In the genomic region with DNA sequence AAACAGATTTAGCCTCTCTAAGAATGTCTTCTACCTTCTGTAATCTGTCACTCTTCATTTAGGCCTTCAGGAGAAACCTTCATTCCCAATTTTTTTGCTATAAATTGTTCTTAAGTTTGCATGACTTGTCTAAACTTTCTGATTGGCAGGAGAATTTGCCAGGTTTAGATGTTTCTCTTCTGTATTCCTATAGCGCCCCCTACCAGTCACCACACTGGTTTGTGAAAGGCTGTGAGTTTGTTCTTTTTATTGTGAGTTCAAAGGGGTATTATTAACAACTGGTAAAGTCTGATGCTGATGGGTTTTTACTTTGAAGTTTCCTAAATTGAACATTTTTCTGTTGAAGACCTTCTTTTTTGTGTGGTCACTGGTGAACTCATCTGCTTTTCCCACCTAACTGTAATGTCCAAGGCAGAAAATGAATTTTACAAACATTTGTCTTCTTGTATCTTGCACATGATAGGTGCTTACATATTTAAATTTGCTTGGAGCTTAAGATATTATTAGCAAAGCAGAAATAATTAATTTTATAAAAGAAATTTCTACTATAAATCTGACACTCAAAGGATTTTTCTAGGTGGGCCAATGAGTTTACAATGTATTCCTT, we compare ENCODE assay signal across 8 cellular contexts. TPM values are rescaled to one million over a fixed set of nuclear protein-coding genes. Genes with fewer than 3 reads are reported as not detected.
DNase-seq lines count a peak whose midpoint lies in the region; ATAC-seq and TF ChIP-seq lines count a peak whose summit lies in the region.

No MANE protein-coding gene starts in this region.

- TF ChIP-seq CTCF in activated CD8-positive, alpha-beta T cell treated with anti-CD3 and anti-CD28 coated beads for 36 hours (IDR thresholded peaks at IDR 0.05): peak; percentile 83

- DNase-seq in SIG-M5 treated with dmso at 0.1 percent for 504 hours (lab: John Stamatoyannopoulos, UW; ENCODE audit: unreplicated experiment) (peak; percentile 56), SIG-M5 (lab: John Stamatoyannopoulos, UW) (no peak), NCI-H748 treated with DMSO at 0.1 percent for 48 hours (lab: John Stamatoyannopoulos, UW) (peak; percentile 61), naive B cell (peak; percentile 43), posterior vena cava (ENCODE audit: low spot score) (no peak)
- peak; percentile 83 for DNase-seq in activated CD8-positive, alpha-beta T cell treated with anti-CD3 and anti-CD28 coated beads for 36 hours
- DNase-seq in effector memory CD4-positive, alpha-beta T cell: peak; percentile 5 to 36 (median 21)
- DNase-seq in stimulated activated naive CD8-positive, alpha-beta T cell treated with anti-CD3 and anti-CD28 coated beads, Interleukin-15, amount 100 ng/mL, for 72 hours: peak; percentile 47 to 58

- no peak overlapping the region for H3K27ac Mint-ChIP-seq in activated CD8-positive, alpha-beta T cell treated with anti-CD3 and anti-CD28 coated beads for 36 hours
- H3K27ac Mint-ChIP-seq in naive B cell: peak overlapping the region in 1 of 6 donors; percentile 23
- no peak overlapping the region for H3K27ac Mint-ChIP-seq in stimulated activated naive CD8-positive, alpha-beta T cell treated with anti-CD3 and anti-CD28 coated beads, Interleukin-15, amount 100 ng/mL, for 72 hours

- no peaks in the 10 kb centered on the region for H3K27me3 ChIP-seq in effector memory CD4-positive, alpha-beta T cell (replicated peaks; ENCODE audit: control insufficient read depth, insufficient read depth, low read length, poor library complexity, severe bottlenecking)

- peaks cover 6% of the 10 kb centered on the region for H3K4me1 Mint-ChIP-seq in activated CD8-positive, alpha-beta T cell treated with anti-CD3 and anti-CD28 coated beads for 36 hours (ENCODE audit: low read depth)
- H3K4me1 Mint-ChIP-seq in naive B cell: peaks cover 6 to 11% (median 6%) of the 10 kb centered on the region in 3 donors
- peaks cover 10% of the 10 kb centered on the region for H3K4me1 Mint-ChIP-seq in stimulated activated naive CD8-positive, alpha-beta T cell treated with anti-CD3 and anti-CD28 coated beads, Interleukin-15, amount 100 ng/mL, for 72 hours

- H3K36me3 ChIP-seq in effector memory CD4-positive, alpha-beta T cell (ENCODE audit: control insufficient read depth, insufficient read depth, low read length): peaks cover 37% of the 10 kb centered on the region

- H3K27me3 Mint-ChIP-seq in activated CD8-positive, alpha-beta T cell treated with anti-CD3 and anti-CD28 coated beads for 36 hours: no peaks in the 10 kb centered on the region
- no peaks in the 10 kb centered on the region for H3K27me3 Mint-ChIP-seq in naive B cell
- no peaks in the 10 kb centered on the region for H3K27me3 Mint-ChIP-seq in stimulated activated naive CD8-positive, alpha-beta T cell treated with anti-CD3 and anti-CD28 coated beads, Interleukin-15, amount 100 ng/mL, for 72 hours

- CTCF ChIA-PET in activated CD8-positive, alpha-beta T cell treated with anti-CD3 and anti-CD28 coated beads for 36 hours (lab: Charles Lee): interaction anchor here (0.6 to 2.7 kb wide), 12 partner anchors 9 to 238 kb away, joined by 3 to 14 read pairs (median 3); a partner anchor contains a TSS

- peak; percentile 60 for ATAC-seq in activated CD8-positive, alpha-beta T cell treated with anti-CD3 and anti-CD28 coated beads for 36 hours
- ATAC-seq in naive B cell (ENCODE audit: low read depth in 2 of 2): peak; percentile 35 to 67
- peak; percentile 64 for ATAC-seq in stimulated activated naive CD8-positive, alpha-beta T cell treated with anti-CD3 and anti-CD28 coated beads, Interleukin-15, amount 100 ng/mL, for 72 hours

- H3K9me3 ChIP-seq in effector memory CD4-positive, alpha-beta T cell (ENCODE audit: control insufficient read depth, low read length): no peaks in the 10 kb centered on the region

- no peak overlapping the region for H3K27ac ChIP-seq in effector memory CD4-positive, alpha-beta T cell (ENCODE audit: insufficient read depth, low read length, poor library complexity, severe bottlenecking)

- no peak overlapping the region for H3K4me3 Mint-ChIP-seq in activated CD8-positive, alpha-beta T cell treated with anti-CD3 and anti-CD28 coated beads for 36 hours
- H3K4me3 Mint-ChIP-seq in naive B cell: no peak overlapping the region
- H3K4me3 Mint-ChIP-seq in stimulated activated naive CD8-positive, alpha-beta T cell treated with anti-CD3 and anti-CD28 coated beads, Interleukin-15, amount 100 ng/mL, for 72 hours: no peak overlapping the region

- POLR2A ChIA-PET in activated CD8-positive, alpha-beta T cell treated with anti-CD3 and anti-CD28 coated beads for 36 hours (lab: Charles Lee): no interaction called here

- H3K9me3 Mint-ChIP-seq in activated CD8-positive, alpha-beta T cell treated with anti-CD3 and anti-CD28 coated beads for 36 hours: no peaks in the 10 kb centered on the region
- H3K9me3 Mint-ChIP-seq in naive B cell: peaks cover 0 to 2% (median 0%) of the 10 kb centered on the region in 7 donors
- no peaks in the 10 kb centered on the region for H3K9me3 Mint-ChIP-seq in stimulated activated naive CD8-positive, alpha-beta T cell treated with anti-CD3 and anti-CD28 coated beads, Interleukin-15, amount 100 ng/mL, for 72 hours

- intact Hi-C loops in activated CD8-positive, alpha-beta T cell treated with anti-CD3 and anti-CD28 coated beads for 36 hours (cut with micrococcal nuclease): loop anchor here (1.0 kb wide), 1 partner anchor 40 kb away; no protein-coding TSS in a partner anchor
- intact Hi-C loops in posterior vena cava (cut with DNase I): no loop called here

- H3K4me1 ChIP-seq in effector memory CD4-positive, alpha-beta T cell (ENCODE audit: control insufficient read depth, insufficient read depth, low read length, poor library complexity, severe bottlenecking): no peaks in the 10 kb centered on the region

- peaks cover 34% of the 10 kb centered on the region for H3K36me3 Mint-ChIP-seq in activated CD8-positive, alpha-beta T cell treated with anti-CD3 and anti-CD28 coated beads for 36 hours (ENCODE audit: low read depth)
- peaks cover 0 to 5% of the 10 kb centered on the region in 2 donors for H3K36me3 Mint-ChIP-seq in naive B cell

- no peak overlapping the region for H3K4me3 ChIP-seq in effector memory CD4-positive, alpha-beta T cell (ENCODE audit: insufficient read depth, low read depth, low read length, poor library complexity, severe bottlenecking)

RNA-seq across cellular contexts. Expression of a gene that starts 18.4 kb away (rescaled TPM):
- not detected for total RNA-seq in activated CD8-positive, alpha-beta T cell treated with anti-CD3 and anti-CD28 coated beads for 36 hours
- under 1 TPM in 4 of 6 donors, not detected in 2; 0.08 to 0.25 (median 0.17) TPM for polyA plus RNA-seq in naive B cell (ENCODE audit: low read depth in 6 of 6)
- under 1 TPM; 0.10 to 0.28 TPM for total RNA-seq in posterior vena cava

Comparison
In these comparisons a context has a peak if more than half of its experiments do, and no peak if none do; other contexts are left out.
1. DNase-seq: peak in SIG-M5 treated with dmso at 0.1 percent for 504 hours (single experiment), NCI-H748 treated with DMSO at 0.1 percent for 48 hours (single experiment), activated CD8-positive, alpha-beta T cell treated with anti-CD3 and anti-CD28 coated beads for 36 hours (single experiment), effector memory CD4-positive, alpha-beta T cell (3 of 3), naive B cell (single experiment) and stimulated activated naive CD8-positive, alpha-beta T cell treated with anti-CD3 and anti-CD28 coated beads, Interleukin-15, amount 100 ng/mL, for 72 hours (2 of 2); none in SIG-M5 (single experiment) and posterior vena cava (single experiment).
2. Peak in every context shown above with its lines, with median percentiles within 50 percentile points of each other: ATAC-seq.